ENCODE assay signal across 8 cellular contexts in the genomic region with DNA sequence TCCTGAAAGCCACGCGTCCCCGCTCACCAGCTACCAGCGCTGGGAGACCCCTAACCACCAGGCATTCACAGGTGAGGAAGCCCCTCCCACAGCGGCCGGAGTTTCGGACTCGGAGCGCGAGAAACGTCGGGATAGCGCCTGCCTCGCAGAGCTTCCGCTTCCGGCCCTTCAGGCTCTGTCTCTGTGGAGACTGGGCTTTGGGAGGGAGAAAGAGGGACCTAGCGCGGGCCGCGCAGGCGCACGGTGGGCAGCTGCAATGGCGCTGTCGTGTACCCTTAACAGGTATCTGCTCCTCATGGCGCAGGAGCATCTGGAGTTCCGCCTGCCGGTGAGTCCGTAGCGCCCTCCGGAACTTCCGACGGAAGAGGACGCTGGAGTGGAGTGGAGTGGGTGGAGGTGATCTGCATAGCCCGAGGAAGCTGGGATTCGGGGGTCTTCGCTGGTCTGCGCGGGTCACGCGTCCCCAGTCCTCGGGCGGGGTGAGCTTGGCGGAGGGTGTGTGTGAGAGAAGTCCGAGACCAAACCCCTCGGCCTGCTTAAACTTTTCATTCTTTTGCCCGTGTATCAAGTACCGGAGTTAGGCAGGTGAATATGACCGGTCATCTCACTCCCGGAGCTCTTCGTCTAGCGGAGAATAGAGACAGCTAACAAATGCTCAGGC. TPM values are rescaled to one million over a fixed set of nuclear protein-coding genes. Genes with fewer than 3 reads are reported as not detected.
DNase-seq lines count a peak whose midpoint lies in the region; ATAC-seq and TF ChIP-seq lines count a peak whose summit lies in the region.

A gene (plus strand): TSS at position 246 of the 661 bp plus-strand sequence. CDS start 11 bp downstream, at position 257.

- no peak within 1 kb of the TSS for H3K27ac Mint-ChIP-seq in activated T-helper 17 cell treated with anti-CD3 and anti-CD28 coated beads, Interleukin-2, amount 50 U/mL, for 72 hours
- no peak within 1 kb of the TSS for H3K27ac Mint-ChIP-seq in nephron progenitor cell
- no peak within 1 kb of the TSS for H3K27ac Mint-ChIP-seq in stimulated activated naive CD8-positive, alpha-beta T cell treated with anti-CD3 and anti-CD28 coated beads, Interleukin-15, amount 100 ng/mL, for 72 hours

- H3K4me1 Mint-ChIP-seq in activated T-helper 17 cell treated with anti-CD3 and anti-CD28 coated beads, Interleukin-2, amount 50 U/mL, for 72 hours, result no peaks in the 10 kb centered on the region
- H3K4me1 Mint-ChIP-seq in nephron progenitor cell, result peaks cover 6% of the 10 kb centered on the region
- no peaks in the 10 kb centered on the region for H3K4me1 Mint-ChIP-seq in stimulated activated naive CD8-positive, alpha-beta T cell treated with anti-CD3 and anti-CD28 coated beads, Interleukin-15, amount 100 ng/mL, for 72 hours

- H3K27ac ChIP-seq in KOPT-K1 (ENCODE audit: low read depth, low read length, poor library complexity, severe bottlenecking), result peak within 1 kb of the TSS; percentile 64

- H3K9me3 ChIP-seq in KOPT-K1 (ENCODE audit: insufficient read depth, low read length, poor library complexity, severe bottlenecking), result no peaks in the 10 kb centered on the region

- H3K27me3 Mint-ChIP-seq in activated T-helper 17 cell treated with anti-CD3 and anti-CD28 coated beads, Interleukin-2, amount 50 U/mL, for 72 hours, result no peaks in the 10 kb centered on the region
- no peaks in the 10 kb centered on the region for H3K27me3 Mint-ChIP-seq in nephron progenitor cell (ENCODE audit: low read depth, poor library complexity)
- H3K27me3 Mint-ChIP-seq in stimulated activated naive CD8-positive, alpha-beta T cell treated with anti-CD3 and anti-CD28 coated beads, Interleukin-15, amount 100 ng/mL, for 72 hours, result no peaks in the 10 kb centered on the region

- no peaks in the 10 kb centered on the region for H3K36me3 ChIP-seq in KOPT-K1 (ENCODE audit: insufficient read depth, low read length)

- DNase-seq in Daoy (ENCODE audit: low read depth) (peak; percentile 94), RKO (ENCODE audit: low spot score) (peak; percentile 92), fibroblast of the conjunctiva (ENCODE audit: low read depth) (peak; percentile 73), nephron progenitor cell (peak; percentile 87)
- peak; percentile 81 to 87 for DNase-seq in stimulated activated naive CD8-positive, alpha-beta T cell treated with anti-CD3 and anti-CD28 coated beads, Interleukin-15, amount 100 ng/mL, for 72 hours

- ATAC-seq in GM21825 (IDR thresholded peaks at IDR 0.05; ENCODE audit: unreplicated experiment), result peak; percentile 97
- ATAC-seq in activated T-helper 17 cell treated with anti-CD3 and anti-CD28 coated beads, Interleukin-2, amount 50 U/mL, for 72 hours (replicated peaks), result peak; percentile 97
- ATAC-seq in stimulated activated naive CD8-positive, alpha-beta T cell treated with anti-CD3 and anti-CD28 coated beads, Interleukin-15, amount 100 ng/mL, for 72 hours, result peak; percentile 96

- no peak within 1 kb of the TSS for H3K4me3 Mint-ChIP-seq in activated T-helper 17 cell treated with anti-CD3 and anti-CD28 coated beads, Interleukin-2, amount 50 U/mL, for 72 hours
- no peak within 1 kb of the TSS for H3K4me3 Mint-ChIP-seq in nephron progenitor cell
- no peak within 1 kb of the TSS for H3K4me3 Mint-ChIP-seq in stimulated activated naive CD8-positive, alpha-beta T cell treated with anti-CD3 and anti-CD28 coated beads, Interleukin-15, amount 100 ng/mL, for 72 hours

- no peaks in the 10 kb centered on the region for H3K9me3 Mint-ChIP-seq in activated T-helper 17 cell treated with anti-CD3 and anti-CD28 coated beads, Interleukin-2, amount 50 U/mL, for 72 hours
- no peaks in the 10 kb centered on the region for H3K9me3 Mint-ChIP-seq in nephron progenitor cell
- no peaks in the 10 kb centered on the region for H3K9me3 Mint-ChIP-seq in stimulated activated naive CD8-positive, alpha-beta T cell treated with anti-CD3 and anti-CD28 coated beads, Interleukin-15, amount 100 ng/mL, for 72 hours

- no peaks in the 10 kb centered on the region for H3K36me3 Mint-ChIP-seq in activated T-helper 17 cell treated with anti-CD3 and anti-CD28 coated beads, Interleukin-2, amount 50 U/mL, for 72 hours (ENCODE audit: low read depth)
- H3K36me3 Mint-ChIP-seq in nephron progenitor cell (ENCODE audit: low read depth), result peaks cover 6% of the 10 kb centered on the region

- TF ChIP-seq CTCF in nephron progenitor cell (IDR thresholded peaks at IDR 0.05), result no peak

RNA-seq across cellular contexts. Expression of the gene that starts here (rescaled TPM):
- 31.5 and 33.4 TPM in 2 replicates for total RNA-seq in Daoy (2014; rRNA removed; shearing (Covaris generic))
- 10 to 100 TPM; 39.5 to 44.1 TPM for total RNA-seq in activated T-helper 17 cell treated with anti-CD3 and anti-CD28 coated beads, Interleukin-2, amount 50 U/mL, for 72 hours

Comparison
In these comparisons a context has a peak if more than half of its experiments do, and no peak if none do; other contexts are left out.
1. Peak in every context shown above with its lines: DNase-seq, ATAC-seq and H3K27ac ChIP-seq.